ENCODE assay signal across 2 cellular contexts in the genomic region with DNA sequence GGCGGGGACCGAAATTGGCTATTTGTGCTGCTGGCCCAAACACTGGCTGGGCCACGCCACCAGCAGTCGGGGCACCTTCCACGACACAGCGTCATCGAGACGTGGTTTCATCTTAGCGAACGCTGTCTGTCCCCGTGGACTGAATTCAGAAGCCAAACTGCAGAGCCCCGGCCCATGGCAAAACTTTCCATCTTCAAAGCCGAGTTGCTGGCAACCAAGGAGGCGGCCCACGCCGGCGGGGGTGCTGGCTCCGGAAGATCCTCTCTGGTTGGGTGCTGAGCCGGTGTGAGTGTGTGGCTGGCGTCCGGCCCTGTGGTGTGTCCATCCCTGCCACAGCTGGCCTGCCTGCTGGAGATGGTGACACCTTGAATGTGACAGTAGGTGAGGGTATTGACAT.
TF ChIP-seq lines count a peak whose summit lies in the region.

No MANE protein-coding gene starts in this region.

TF ChIP-seq in H1, 55 proteins besides CTCF, POLR2A, EP300 and RAD21:
- TF ChIP-seq TAF7 (optimal IDR thresholded peaks at IDR 0.05; ENCODE audit: borderline replicate concordance, low read depth, low read length) = no peak
- no peak for TF ChIP-seq POU5F1 (IDR thresholded peaks at IDR 0.05; ENCODE audit: low read depth, low read length)
- no peak for TF ChIP-seq EZH2 (IDR thresholded peaks at IDR 0.05; ENCODE audit: low read depth, low read length, severe bottlenecking)
- TF ChIP-seq, protein P1, sequence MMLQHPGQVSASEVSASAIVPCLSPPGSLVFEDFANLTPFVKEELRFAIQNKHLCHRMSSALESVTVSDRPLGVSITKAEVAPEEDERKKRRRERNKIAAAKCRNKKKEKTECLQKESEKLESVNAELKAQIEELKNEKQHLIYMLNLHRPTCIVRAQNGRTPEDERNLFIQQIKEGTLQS (IDR thresholded peaks at IDR 0.05; ENCODE audit: insufficient read depth, low read depth, low read length) = no peak
- no peak for TF ChIP-seq RBBP5 (IDR thresholded peaks at IDR 0.05; ENCODE audit: borderline replicate concordance, low read depth, low read length)
- TF ChIP-seq CTBP2 (IDR thresholded peaks at IDR 0.05; ENCODE audit: borderline replicate concordance, insufficient read depth, insufficient read length, low read length) = no peak
- TF ChIP-seq, protein P2, sequence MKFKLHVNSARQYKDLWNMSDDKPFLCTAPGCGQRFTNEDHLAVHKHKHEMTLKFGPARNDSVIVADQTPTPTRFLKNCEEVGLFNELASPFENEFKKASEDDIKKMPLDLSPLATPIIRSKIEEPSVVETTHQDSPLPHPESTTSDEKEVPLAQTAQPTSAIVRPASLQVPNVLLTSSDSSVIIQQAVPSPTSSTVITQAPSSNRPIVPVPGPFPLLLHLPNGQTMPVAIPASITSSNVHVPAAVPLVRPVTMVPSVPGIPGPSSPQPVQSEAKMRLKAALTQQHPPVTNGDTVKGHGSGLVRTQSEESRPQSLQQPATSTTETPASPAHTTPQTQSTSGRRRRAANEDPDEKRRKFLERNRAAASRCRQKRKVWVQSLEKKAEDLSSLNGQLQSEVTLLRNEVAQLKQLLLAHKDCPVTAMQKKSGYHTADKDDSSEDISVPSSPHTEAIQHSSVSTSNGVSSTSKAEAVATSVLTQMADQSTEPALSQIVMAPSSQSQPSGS (IDR thresholded peaks at IDR 0.05; ENCODE audit: low read length) = no peak
- no peak for TF ChIP-seq RFX5 (IDR thresholded peaks at IDR 0.05; ENCODE audit: borderline replicate concordance, low read depth, low read length)
- no peak for TF ChIP-seq NRF1 (IDR thresholded peaks at IDR 0.05; ENCODE audit: low read depth, low read length)
- no peak for TF ChIP-seq JUN (IDR thresholded peaks at IDR 0.05; ENCODE audit: low read depth, low read length)
- no peak for TF ChIP-seq EGR1 (IDR thresholded peaks at IDR 0.05; ENCODE audit: borderline replicate concordance, low read depth, low read length)
- no peak for TF ChIP-seq NANOG (IDR thresholded peaks at IDR 0.05; ENCODE audit: insufficient read depth, low read depth, low read length, poor library complexity, severe bottlenecking)
- no peak for TF ChIP-seq CREB1 (IDR thresholded peaks at IDR 0.05)
- TF ChIP-seq SIRT6 (IDR thresholded peaks at IDR 0.05; ENCODE audit: low read length) = no peak
- TF ChIP-seq KDM4A (IDR thresholded peaks at IDR 0.05; ENCODE audit: low read depth, low read length, severe bottlenecking) = no peak
- no peak for TF ChIP-seq SP4 (IDR thresholded peaks at IDR 0.05; ENCODE audit: low read length)
- no peak for TF ChIP-seq BRCA1 (IDR thresholded peaks at IDR 0.05; ENCODE audit: low read depth, low read length)
- TF ChIP-seq KDM5A (IDR thresholded peaks at IDR 0.05; ENCODE audit: low read length) = no peak
- TF ChIP-seq BACH1 (IDR thresholded peaks at IDR 0.05; ENCODE audit: low read length) = no peak
- TF ChIP-seq MAFK (IDR thresholded peaks at IDR 0.05; ENCODE audit: low read depth, low read length) = no peak
TF ChIP-seq in H1: peak in this region for 0.

TF ChIP-seq in SK-N-SH, 30 proteins besides CTCF, POLR2A, EP300 and RAD21:
- TF ChIP-seq RXRA (IDR thresholded peaks at IDR 0.05; ENCODE audit: borderline replicate concordance, low read depth) (no peak), FOXM1 (IDR thresholded peaks at IDR 0.05; ENCODE audit: low read depth) (no peak), FOSL2 (IDR thresholded peaks at IDR 0.05; ENCODE audit: borderline replicate concordance, low read depth) (no peak), GATA2 (CRISPR knock-in tag; IDR thresholded peaks at IDR 0.05) (no peak), NFIC (IDR thresholded peaks at IDR 0.05; ENCODE audit: borderline replicate concordance) (no peak), TEAD4 (IDR thresholded peaks at IDR 0.05; ENCODE audit: borderline replicate concordance, insufficient read depth) (no peak), ELF1 (IDR thresholded peaks at IDR 0.05) (no peak), MEF2A (IDR thresholded peaks at IDR 0.05; ENCODE audit: borderline replicate concordance, low read depth) (no peak)
- TF ChIP-seq, protein P3, sequence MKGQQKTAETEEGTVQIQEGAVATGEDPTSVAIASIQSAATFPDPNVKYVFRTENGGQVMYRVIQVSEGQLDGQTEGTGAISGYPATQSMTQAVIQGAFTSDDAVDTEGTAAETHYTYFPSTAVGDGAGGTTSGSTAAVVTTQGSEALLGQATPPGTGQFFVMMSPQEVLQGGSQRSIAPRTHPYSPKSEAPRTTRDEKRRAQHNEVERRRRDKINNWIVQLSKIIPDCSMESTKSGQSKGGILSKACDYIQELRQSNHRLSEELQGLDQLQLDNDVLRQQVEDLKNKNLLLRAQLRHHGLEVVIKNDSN (IDR thresholded peaks at IDR 0.05; ENCODE audit: borderline replicate concordance, low read depth) = no peak
- TF ChIP-seq, protein P4, sequence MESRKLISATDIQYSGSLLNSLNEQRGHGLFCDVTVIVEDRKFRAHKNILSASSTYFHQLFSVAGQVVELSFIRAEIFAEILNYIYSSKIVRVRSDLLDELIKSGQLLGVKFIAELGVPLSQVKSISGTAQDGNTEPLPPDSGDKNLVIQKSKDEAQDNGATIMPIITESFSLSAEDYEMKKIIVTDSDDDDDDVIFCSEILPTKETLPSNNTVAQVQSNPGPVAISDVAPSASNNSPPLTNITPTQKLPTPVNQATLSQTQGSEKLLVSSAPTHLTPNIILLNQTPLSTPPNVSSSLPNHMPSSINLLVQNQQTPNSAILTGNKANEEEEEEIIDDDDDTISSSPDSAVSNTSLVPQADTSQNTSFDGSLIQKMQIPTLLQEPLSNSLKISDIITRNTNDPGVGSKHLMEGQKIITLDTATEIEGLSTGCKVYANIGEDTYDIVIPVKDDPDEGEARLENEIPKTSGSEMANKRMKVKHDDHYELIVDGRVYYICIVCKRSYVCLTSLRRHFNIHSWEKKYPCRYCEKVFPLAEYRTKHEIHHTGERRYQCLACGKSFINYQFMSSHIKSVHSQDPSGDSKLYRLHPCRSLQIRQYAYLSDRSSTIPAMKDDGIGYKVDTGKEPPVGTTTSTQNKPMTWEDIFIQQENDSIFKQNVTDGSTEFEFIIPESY (IDR thresholded peaks at IDR 0.05; ENCODE audit: borderline replicate concordance, low read depth) = no peak
- TF ChIP-seq, protein P5, sequence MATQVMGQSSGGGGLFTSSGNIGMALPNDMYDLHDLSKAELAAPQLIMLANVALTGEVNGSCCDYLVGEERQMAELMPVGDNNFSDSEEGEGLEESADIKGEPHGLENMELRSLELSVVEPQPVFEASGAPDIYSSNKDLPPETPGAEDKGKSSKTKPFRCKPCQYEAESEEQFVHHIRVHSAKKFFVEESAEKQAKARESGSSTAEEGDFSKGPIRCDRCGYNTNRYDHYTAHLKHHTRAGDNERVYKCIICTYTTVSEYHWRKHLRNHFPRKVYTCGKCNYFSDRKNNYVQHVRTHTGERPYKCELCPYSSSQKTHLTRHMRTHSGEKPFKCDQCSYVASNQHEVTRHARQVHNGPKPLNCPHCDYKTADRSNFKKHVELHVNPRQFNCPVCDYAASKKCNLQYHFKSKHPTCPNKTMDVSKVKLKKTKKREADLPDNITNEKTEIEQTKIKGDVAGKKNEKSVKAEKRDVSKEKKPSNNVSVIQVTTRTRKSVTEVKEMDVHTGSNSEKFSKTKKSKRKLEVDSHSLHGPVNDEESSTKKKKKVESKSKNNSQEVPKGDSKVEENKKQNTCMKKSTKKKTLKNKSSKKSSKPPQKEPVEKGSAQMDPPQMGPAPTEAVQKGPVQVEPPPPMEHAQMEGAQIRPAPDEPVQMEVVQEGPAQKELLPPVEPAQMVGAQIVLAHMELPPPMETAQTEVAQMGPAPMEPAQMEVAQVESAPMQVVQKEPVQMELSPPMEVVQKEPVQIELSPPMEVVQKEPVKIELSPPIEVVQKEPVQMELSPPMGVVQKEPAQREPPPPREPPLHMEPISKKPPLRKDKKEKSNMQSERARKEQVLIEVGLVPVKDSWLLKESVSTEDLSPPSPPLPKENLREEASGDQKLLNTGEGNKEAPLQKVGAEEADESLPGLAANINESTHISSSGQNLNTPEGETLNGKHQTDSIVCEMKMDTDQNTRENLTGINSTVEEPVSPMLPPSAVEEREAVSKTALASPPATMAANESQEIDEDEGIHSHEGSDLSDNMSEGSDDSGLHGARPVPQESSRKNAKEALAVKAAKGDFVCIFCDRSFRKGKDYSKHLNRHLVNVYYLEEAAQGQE (IDR thresholded peaks at IDR 0.05; ENCODE audit: low read depth, low read length) = no peak
- TF ChIP-seq, protein P6, sequence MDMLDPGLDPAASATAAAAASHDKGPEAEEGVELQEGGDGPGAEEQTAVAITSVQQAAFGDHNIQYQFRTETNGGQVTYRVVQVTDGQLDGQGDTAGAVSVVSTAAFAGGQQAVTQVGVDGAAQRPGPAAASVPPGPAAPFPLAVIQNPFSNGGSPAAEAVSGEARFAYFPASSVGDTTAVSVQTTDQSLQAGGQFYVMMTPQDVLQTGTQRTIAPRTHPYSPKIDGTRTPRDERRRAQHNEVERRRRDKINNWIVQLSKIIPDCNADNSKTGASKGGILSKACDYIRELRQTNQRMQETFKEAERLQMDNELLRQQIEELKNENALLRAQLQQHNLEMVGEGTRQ (IDR thresholded peaks at IDR 0.05; ENCODE audit: borderline replicate concordance, low read depth, low read length) = no peak
